In the genomic region with DNA sequence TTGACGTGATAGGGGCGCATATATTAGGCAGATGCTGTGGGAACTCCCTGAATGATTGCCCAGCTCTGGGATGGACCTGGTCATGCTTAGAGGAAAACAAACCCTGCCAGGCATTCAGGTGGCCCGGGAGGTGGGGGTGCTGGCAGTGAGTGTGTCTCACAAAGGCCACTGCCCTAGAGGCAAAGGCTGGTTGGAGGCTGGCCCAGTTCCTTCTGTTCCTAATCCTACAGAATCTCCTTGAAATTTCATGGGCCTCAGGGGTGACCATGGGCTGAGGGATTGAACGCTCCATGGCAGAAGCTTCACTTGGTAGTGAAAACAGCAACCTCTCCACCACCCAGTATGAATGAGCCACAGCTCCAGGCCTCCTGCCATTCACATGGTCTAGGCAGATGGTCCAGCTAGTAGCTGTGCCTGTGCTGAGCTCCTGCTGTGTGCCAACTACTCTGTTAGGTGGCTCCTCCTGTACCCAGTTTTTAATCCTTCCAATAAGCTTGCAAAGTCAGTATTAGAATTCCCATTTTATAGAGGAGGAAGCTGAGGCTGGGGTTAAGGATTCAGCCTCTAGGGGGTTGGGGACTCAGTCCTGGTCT, we compare ENCODE assay signal across 19 cellular contexts. TPM values are rescaled to one million over a fixed set of nuclear protein-coding genes. Genes with fewer than 3 reads are reported as not detected.
A peak's percentile ranks its signal among the peaks of the same experiment; 100 is the strongest.
DNase-seq lines count a peak whose midpoint lies in the region; ATAC-seq and TF ChIP-seq lines count a peak whose summit lies in the region.
"Had no signal": no experiment of that assay in that cellular context is flagged by ENCODE, and none has a peak within 500 bp of the region (broad histone marks: within the 10 kb centered on the region; RNA-seq: fewer than 3 reads in every experiment).

No MANE protein-coding gene starts in this region.

- H3K9me3 ChIP-seq in heart right ventricle (no peaks in the 10 kb centered on the region), muscle layer of duodenum (ENCODE audit: control insufficient read depth in 1 of 2, low read length in 2 of 2) (no peaks in the 10 kb centered on the region)
- H3K9me3 ChIP-seq: BE2C had no signal

- H3K27ac ChIP-seq in heart right ventricle: no peak overlapping the region
- peak overlapping the region; percentile 18 for H3K27ac ChIP-seq in muscle layer of duodenum (ENCODE audit: low read length)
- H3K27ac ChIP-seq in brain microvascular endothelial cell: no peak overlapping the region
- H3K27ac ChIP-seq: KMS-11 had no signal

- H3K4me1 ChIP-seq in heart right ventricle: no peaks in the 10 kb centered on the region
- H3K4me1 ChIP-seq in muscle layer of duodenum (ENCODE audit: control insufficient read depth in 1 of 2, insufficient read depth in 2 of 2, low read length in 2 of 2): no peaks in the 10 kb centered on the region
- H3K4me1 ChIP-seq: BE2C had no signal

- peak; percentile 59 for DNase-seq in cardiac septum (ENCODE audit: low spot score)
- DNase-seq in heart right ventricle: no peak
- peak; percentile 79 for DNase-seq in cerebellum (ENCODE audit: low spot score)
- DNase-seq in DMS114 treated with DMSO at 0.1 percent for 48 hours (lab: John Stamatoyannopoulos, UW; ENCODE audit: unreplicated experiment): no peak
- no peak for DNase-seq in brain microvascular endothelial cell
- DNase-seq in activated CD4-positive, CD25-positive, alpha-beta regulatory T cell (lab: John Stamatoyannopoulos, UW): no peak
- DNase-seq: BE2C; CD4-positive, CD25-positive, alpha-beta regulatory T cell; NCI-H1417 treated with DMSO at 0.1 percent for 48 hours; NCI-H187 treated with DMSO at 0.1 percent for 48 hours; NCI-H2227 treated with DMSO at 0.1 percent for 48 hours; NCI-H524; PC-3; RPMI8226; SHP77 treated with DMSO at 0.1 percent for 48 hours had no signal

- H3K27me3 ChIP-seq in heart right ventricle: peaks cover 0 to 22% (median 9%) of the 10 kb centered on the region in 7 donors
- H3K27me3 ChIP-seq in muscle layer of duodenum (ENCODE audit: low read depth, low read length): no peaks in the 10 kb centered on the region
- H3K27me3 ChIP-seq in brain microvascular endothelial cell (replicated peaks): no peaks in the 10 kb centered on the region
- H3K27me3 ChIP-seq: BE2C had no signal

- intact Hi-C loops in cardiac septum (cut with DNase I): no loop called here
- intact Hi-C loops in heart right ventricle (cut with DNase I): no loop called here

- TF ChIP-seq CTCF in heart right ventricle (IDR thresholded peaks at IDR 0.05) (no peak), brain microvascular endothelial cell (IDR thresholded peaks at IDR 0.05; ENCODE audit: low read depth, low read length, missing control alignments) (no peak)

- H3K4me3 ChIP-seq in heart right ventricle (no peak overlapping the region), muscle layer of duodenum (ENCODE audit: low read depth in 1 of 2, low read length in 2 of 2) (no peak overlapping the region), brain microvascular endothelial cell (ENCODE audit: low read depth, low read length) (no peak overlapping the region)

- WGBS in heart right ventricle, 2 donors: 83% methylated on average over 4 of the region's 4 CpGs

- no peak for ATAC-seq in heart right ventricle
- ATAC-seq: PC-3 had no signal

- no peaks in the 10 kb centered on the region for H3K36me3 ChIP-seq in heart right ventricle
- H3K36me3 ChIP-seq in muscle layer of duodenum (ENCODE audit: control insufficient read depth in 1 of 2, insufficient read depth in 2 of 2, low read length in 2 of 2): no peaks in the 10 kb centered on the region
- no peaks in the 10 kb centered on the region for H3K36me3 ChIP-seq in brain microvascular endothelial cell (replicated peaks)
- H3K36me3 ChIP-seq: BE2C had no signal

- in situ Hi-C loops in brain microvascular endothelial cell (cut with HindIII; ENCODE audit: low pct_ligation_motif_present, low sequenced_read_pairs): no loop called here

RNA-seq across cellular contexts. Expression of a gene that starts 25.6 kb away (rescaled TPM):
- total RNA-seq in cardiac septum: 1.1 TPM
- total RNA-seq in heart right ventricle: 1 to 10 TPM in 2 of 10 donors, under 1 TPM in 8; 0.32 to 1.4 (median 0.66) TPM
- polyA plus RNA-seq in heart right ventricle: under 1 TPM; 0.29 to 0.78 TPM
- total RNA-seq in cerebellum: 8.5 TPM
- total RNA-seq: A172, M059J, PC-3 had no signal
- polyA plus RNA-seq: CD4-positive, CD25-positive, alpha-beta regulatory T cell had no signal

Comparison
In these comparisons a context has a peak if more than half of its experiments do, and no peak if none do; other contexts are left out.
1. DNase-seq: peak in cardiac septum (single experiment) and cerebellum (single experiment); none in heart right ventricle (0 of 2), DMS114 treated with DMSO at 0.1 percent for 48 hours (single experiment), brain microvascular endothelial cell (single experiment) and activated CD4-positive, CD25-positive, alpha-beta regulatory T cell (0 of 4).